Comparison of ENCODE assay signal across 9 cellular contexts in genomic region chr3:128011140-128011539, GRCh38. TPM values are rescaled to one million over a fixed set of nuclear protein-coding genes. Genes with fewer than 3 reads are reported as not detected.
DNase-seq lines count a peak whose midpoint lies in the region; ATAC-seq and TF ChIP-seq lines count a peak whose summit lies in the region.
"Had no signal": no experiment of that assay in that cellular context is flagged by ENCODE, and none has a peak within 500 bp of the region (broad histone marks: within the 10 kb centered on the region; RNA-seq: fewer than 3 reads in every experiment).

No MANE protein-coding gene starts in this region.

- no peaks in the 10 kb centered on the region for H3K9me3 Mint-ChIP-seq in activated naive CD4-positive, alpha-beta T cell treated with anti-CD3 and anti-CD28 coated beads, Interleukin-2, amount 10 ng/mL, durations not matched to agents 7 days and 5 days

- intact Hi-C loops in left lung (cut with DNase I): no loop called here

- H3K27me3 Mint-ChIP-seq in activated naive CD4-positive, alpha-beta T cell treated with anti-CD3 and anti-CD28 coated beads, Interleukin-2, amount 10 ng/mL, durations not matched to agents 7 days and 5 days: peaks cover 11% of the 10 kb centered on the region

- H3K9me3 ChIP-seq in left lung: no peaks in the 10 kb centered on the region

- H3K4me1 ChIP-seq in left lung: no peaks in the 10 kb centered on the region

- H3K4me3 ChIP-seq in left lung: no peak overlapping the region
- H3K4me3 ChIP-seq: BLaER1 treated with 17β-estradiol and CSF1 and Interleukin-3, amounts not matched to agents 10 nM and 100 nM had no signal

- peak; percentile 38 for DNase-seq in NCI-H748 (lab: John Stamatoyannopoulos, UW; ENCODE audit: unreplicated experiment)
- no peak for DNase-seq in NCI-H748 treated with DMSO at 0.1 percent for 48 hours (lab: John Stamatoyannopoulos, UW)
- peak; percentile 46 for DNase-seq in NCI-H1436 treated with DMSO at 0.1 percent for 48 hours (lab: John Stamatoyannopoulos, UW)
- DNase-seq in activated naive CD4-positive, alpha-beta T cell treated with anti-CD3 and anti-CD28 coated beads, Interleukin-2, amount 10 ng/mL, durations not matched to agents 7 days and 5 days: peak; percentile 32
- DNase-seq in left lung: peak; percentile 74 to 83
- no peak for DNase-seq in central memory CD4-positive, alpha-beta T cell

- H3K4me3 Mint-ChIP-seq in activated naive CD4-positive, alpha-beta T cell treated with anti-CD3 and anti-CD28 coated beads, Interleukin-2, amount 10 ng/mL, durations not matched to agents 7 days and 5 days: no peak overlapping the region

- peaks cover 0 to 25% of the 10 kb centered on the region in 2 donors for H3K27me3 ChIP-seq in left lung
- H3K27me3 ChIP-seq: BLaER1 treated with 17β-estradiol and CSF1 and Interleukin-3, amounts not matched to agents 10 nM and 100 nM had no signal

- no peaks in the 10 kb centered on the region for H3K36me3 Mint-ChIP-seq in activated naive CD4-positive, alpha-beta T cell treated with anti-CD3 and anti-CD28 coated beads, Interleukin-2, amount 10 ng/mL, durations not matched to agents 7 days and 5 days

- no peak overlapping the region for H3K27ac ChIP-seq in left lung
- H3K27ac ChIP-seq: BLaER1 treated with 17β-estradiol and CSF1 and Interleukin-3, amounts not matched to agents 10 nM and 100 nM had no signal

- peak; percentile 98 for ATAC-seq in left lung
- no peak for ATAC-seq in HG02852 (IDR thresholded peaks at IDR 0.05; ENCODE audit: unreplicated experiment)
- ATAC-seq in HG03565 (IDR thresholded peaks at IDR 0.05; ENCODE audit: unreplicated experiment): no peak

- CTCF ChIA-PET in activated naive CD4-positive, alpha-beta T cell treated with anti-CD3 and anti-CD28 coated beads, Interleukin-2, amount 10 ng/mL, durations not matched to agents 7 days and 5 days (lab: Charles Lee): interaction anchor here (1.1 to 1.3 kb wide), 2 partner anchors 122 to 316 kb away, joined by 3 to 5 read pairs; no protein-coding TSS in a partner anchor

- no peaks in the 10 kb centered on the region for H3K36me3 ChIP-seq in left lung
- H3K36me3 ChIP-seq: BLaER1 treated with 17β-estradiol and CSF1 and Interleukin-3, amounts not matched to agents 10 nM and 100 nM had no signal

- H3K4me1 Mint-ChIP-seq in activated naive CD4-positive, alpha-beta T cell treated with anti-CD3 and anti-CD28 coated beads, Interleukin-2, amount 10 ng/mL, durations not matched to agents 7 days and 5 days: peaks cover 4% of the 10 kb centered on the region

- no peak overlapping the region for H3K27ac Mint-ChIP-seq in activated naive CD4-positive, alpha-beta T cell treated with anti-CD3 and anti-CD28 coated beads, Interleukin-2, amount 10 ng/mL, durations not matched to agents 7 days and 5 days

- TF ChIP-seq CTCF in left lung (IDR thresholded peaks at IDR 0.05): peak in 1 of 2 donors; percentile 17

RNA-seq across cellular contexts. Expression of gene SEC61A1, which starts 41.1 kb away (rescaled TPM):
- total RNA-seq in left lung: 100 to 1,000 TPM; 283 to 361 TPM

Comparison
In these comparisons a context has a peak if more than half of its experiments do, and no peak if none do; other contexts are left out.
1. DNase-seq: peak in NCI-H748 (single experiment), NCI-H1436 treated with DMSO at 0.1 percent for 48 hours (single experiment), activated naive CD4-positive, alpha-beta T cell treated with anti-CD3 and anti-CD28 coated beads, Interleukin-2, amount 10 ng/mL, durations not matched to agents 7 days and 5 days (single experiment) and left lung (2 of 2); none in NCI-H748 treated with DMSO at 0.1 percent for 48 hours (single experiment) and central memory CD4-positive, alpha-beta T cell (single experiment).